9 cellular contexts compared by ENCODE assay signal in the genomic region with DNA sequence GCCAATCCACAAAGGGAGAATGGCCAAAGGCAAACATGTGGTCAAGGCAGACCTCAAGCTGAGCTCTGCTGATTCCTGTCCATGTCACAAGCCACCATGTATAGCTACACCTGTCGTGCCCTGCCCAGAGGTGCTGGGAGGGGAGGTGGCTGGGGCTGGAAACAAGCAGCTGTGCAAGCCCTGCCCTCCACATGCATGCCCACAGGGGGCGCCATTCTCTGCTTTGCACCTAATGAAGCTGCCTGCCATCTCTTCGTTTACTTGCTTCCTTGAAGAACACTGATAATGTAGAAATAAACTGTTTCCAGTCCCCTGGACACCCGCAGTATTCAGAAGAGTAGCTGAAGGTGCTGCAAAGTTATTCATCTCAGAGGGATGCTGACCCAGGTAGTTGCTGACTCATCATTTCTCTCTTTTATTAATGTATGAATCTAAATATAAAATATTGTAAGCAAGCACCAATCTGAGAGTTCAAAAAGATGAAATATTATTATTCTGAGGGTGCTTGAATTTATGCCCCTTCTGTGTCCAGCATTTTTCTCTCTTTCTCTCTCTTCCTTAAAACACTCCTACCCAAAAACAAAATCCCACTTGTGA.
A peak's percentile ranks its signal among the peaks of the same experiment; 100 is the strongest.
DNase-seq lines count a peak whose midpoint lies in the region; ATAC-seq and TF ChIP-seq lines count a peak whose summit lies in the region.
"Had no signal": no experiment of that assay in that cellular context is flagged by ENCODE, and none has a peak within 500 bp of the region (broad histone marks: within the 10 kb centered on the region; RNA-seq: fewer than 3 reads in every experiment).

No MANE protein-coding gene starts in this region.

- no peaks in the 10 kb centered on the region for H3K4me1 ChIP-seq in left lung

- H3K9me3 ChIP-seq in left lung = no peaks in the 10 kb centered on the region

- H3K27ac ChIP-seq in left lung = no peak overlapping the region

- peaks cover 11% of the 10 kb centered on the region for H3K9me3 Mint-ChIP-seq in activated naive CD4-positive, alpha-beta T cell treated with anti-CD3 and anti-CD28 coated beads, Interleukin-2, amount 50 U/mL, for 24 hours
- peaks cover 6% of the 10 kb centered on the region for H3K9me3 Mint-ChIP-seq in stimulated activated naive CD8-positive, alpha-beta T cell treated with anti-CD3 and anti-CD28 coated beads, Interleukin-15, Interleukin-2, amounts not matched to agents 100 ng/mL and 50 ng/mL, for 24 hours

- H3K27me3 Mint-ChIP-seq in activated naive CD4-positive, alpha-beta T cell treated with anti-CD3 and anti-CD28 coated beads, Interleukin-2, amount 50 U/mL, for 24 hours = peaks cover 3% of the 10 kb centered on the region
- no peaks in the 10 kb centered on the region for H3K27me3 Mint-ChIP-seq in stimulated activated naive CD8-positive, alpha-beta T cell treated with anti-CD3 and anti-CD28 coated beads, Interleukin-15, Interleukin-2, amounts not matched to agents 100 ng/mL and 50 ng/mL, for 24 hours
- H3K27me3 Mint-ChIP-seq: memory B cell had no signal

- H3K4me1 Mint-ChIP-seq in activated naive CD4-positive, alpha-beta T cell treated with anti-CD3 and anti-CD28 coated beads, Interleukin-2, amount 50 U/mL, for 24 hours = peaks cover 21% of the 10 kb centered on the region
- H3K4me1 Mint-ChIP-seq in stimulated activated naive CD8-positive, alpha-beta T cell treated with anti-CD3 and anti-CD28 coated beads, Interleukin-15, Interleukin-2, amounts not matched to agents 100 ng/mL and 50 ng/mL, for 24 hours (ENCODE audit: low read depth) = no peaks in the 10 kb centered on the region
- H3K4me1 Mint-ChIP-seq: memory B cell had no signal

- peak overlapping the region; percentile 58 for H3K4me3 Mint-ChIP-seq in activated naive CD4-positive, alpha-beta T cell treated with anti-CD3 and anti-CD28 coated beads, Interleukin-2, amount 50 U/mL, for 24 hours
- H3K4me3 Mint-ChIP-seq in stimulated activated naive CD8-positive, alpha-beta T cell treated with anti-CD3 and anti-CD28 coated beads, Interleukin-15, Interleukin-2, amounts not matched to agents 100 ng/mL and 50 ng/mL, for 24 hours = peak overlapping the region; percentile 55

- H3K4me3 ChIP-seq in GM12875 (ENCODE audit: low read depth, low read length) (no peak overlapping the region), left lung (no peak overlapping the region)

- ATAC-seq in left lung (peak; percentile 49), GM19467 (IDR thresholded peaks at IDR 0.05; ENCODE audit: unreplicated experiment) (no peak), GM18511 (IDR thresholded peaks at IDR 0.05; ENCODE audit: unreplicated experiment) (no peak)

- H3K36me3 ChIP-seq in left lung = no peaks in the 10 kb centered on the region

- TF ChIP-seq CTCF in GM12875 (IDR thresholded peaks at IDR 0.05; ENCODE audit: borderline replicate concordance, insufficient read depth, low read depth, low read length) (peak; percentile 28; the same call in 1 of the 2 replicates), left lung (IDR thresholded peaks at IDR 0.05) (no peak)

- H3K27me3 ChIP-seq in left lung = peaks cover 0 to 3% of the 10 kb centered on the region in 2 donors

- DNase-seq in OCI-M1 (lab: John Stamatoyannopoulos, UW) (peak; percentile 88), left lung (peak in 1 of 2 donors; percentile 50), kidney glomerular epithelial cell (lab: John Stamatoyannopoulos, UW) (no peak)

- no peak overlapping the region for H3K27ac Mint-ChIP-seq in activated naive CD4-positive, alpha-beta T cell treated with anti-CD3 and anti-CD28 coated beads, Interleukin-2, amount 50 U/mL, for 24 hours
- H3K27ac Mint-ChIP-seq in stimulated activated naive CD8-positive, alpha-beta T cell treated with anti-CD3 and anti-CD28 coated beads, Interleukin-15, Interleukin-2, amounts not matched to agents 100 ng/mL and 50 ng/mL, for 24 hours = no peak overlapping the region
- H3K27ac Mint-ChIP-seq: memory B cell had no signal

- intact Hi-C loops in left lung (cut with DNase I) = no loop called here

- no peaks in the 10 kb centered on the region for H3K36me3 Mint-ChIP-seq in activated naive CD4-positive, alpha-beta T cell treated with anti-CD3 and anti-CD28 coated beads, Interleukin-2, amount 50 U/mL, for 24 hours
- no peaks in the 10 kb centered on the region for H3K36me3 Mint-ChIP-seq in stimulated activated naive CD8-positive, alpha-beta T cell treated with anti-CD3 and anti-CD28 coated beads, Interleukin-15, Interleukin-2, amounts not matched to agents 100 ng/mL and 50 ng/mL, for 24 hours (ENCODE audit: low read depth)
- H3K36me3 Mint-ChIP-seq: memory B cell had no signal
